23 cellular contexts compared by ENCODE assay signal in genomic region chr21:43020177-43020576, GRCh38. TPM values are rescaled to one million over a fixed set of nuclear protein-coding genes. Genes with fewer than 3 reads are reported as not detected.
DNase-seq lines count a peak whose midpoint lies in the region; ATAC-seq and TF ChIP-seq lines count a peak whose summit lies in the region.
"Had no signal": no experiment of that assay in that cellular context is flagged by ENCODE, and none has a peak within 500 bp of the region (broad histone marks: within the 10 kb centered on the region; RNA-seq: fewer than 3 reads in every experiment).

No MANE protein-coding gene starts in this region.

- H3K27me3 Mint-ChIP-seq in GM23338 (ENCODE audit: insufficient read depth, low read depth, poor library complexity) (peaks cover 13% of the 10 kb centered on the region), WTC11 (ENCODE audit: low read depth) (no peaks in the 10 kb centered on the region)
- H3K27me3 Mint-ChIP-seq: CD4-positive, alpha-beta memory T cell; T-cell had no signal

- no peaks in the 10 kb centered on the region; the same call in 1 of the 2 replicates for H3K79me2 ChIP-seq in GM23338 (replicated peaks; ENCODE audit: insufficient read depth)

- H3K9ac ChIP-seq in BLaER1 = no peak overlapping the region; the same call in 1 of the 2 replicates

- H3K27me3 ChIP-seq in BLaER1 (no peaks in the 10 kb centered on the region), GM23338 (ENCODE audit: insufficient read depth) (no peaks in the 10 kb centered on the region)
- H3K27me3 ChIP-seq: MG63 had no signal

- H3K4me2 ChIP-seq in BLaER1 (peak overlapping the region; percentile 69), GM23338 (no peak overlapping the region)

- POLR2A ChIA-PET in WTC11 (lab: Charles Lee) = no interaction called here

- CTCF ChIA-PET in WTC11 (lab: Charles Lee) = no interaction called here

- no peaks in the 10 kb centered on the region for H3K9me3 ChIP-seq in BLaER1
- H3K9me3 ChIP-seq: HAP-1, MG63 had no signal

- H3K27ac ChIP-seq in BLaER1 (0 out of 2 replicates have a peak overlapping the region, but pooled peaks have one; percentile 33), GM23338 (ENCODE audit: low read depth) (0 out of 2 replicates have a peak overlapping the region, but pooled peaks have one; percentile 45)

- H3K4me3 Mint-ChIP-seq in GM23338 (no peak overlapping the region), WTC11 (no peak overlapping the region)
- H3K4me3 Mint-ChIP-seq: CD4-positive, alpha-beta memory T cell; HFFc6; T-cell had no signal

- H3K36me3 Mint-ChIP-seq in GM23338 (ENCODE audit: low read depth) (peaks cover 39% of the 10 kb centered on the region), WTC11 (peaks cover 60% of the 10 kb centered on the region)

- H3K9me3 Mint-ChIP-seq in GM23338 (no peaks in the 10 kb centered on the region), WTC11 (no peaks in the 10 kb centered on the region)
- H3K9me3 Mint-ChIP-seq: CD4-positive, alpha-beta memory T cell; HFFc6; T-cell had no signal

- DNase-seq in GM23338 (ENCODE audit: low spot score) (no peak), WTC11 (ENCODE audit: low spot score) (no peak), posterior vena cava (ENCODE audit: low spot score) (peak; percentile 38), OCI-M1 (lab: John Stamatoyannopoulos, UW) (no peak), omental fat pad (ENCODE audit: low spot score) (no peak)
- DNase-seq: CD4-positive, alpha-beta memory T cell; COR-L47; DMS79; HFFc6; KBM-7; MG63; NCI-H1417; NCI-H1694 treated with DMSO at 0.1 percent for 48 hours; NCI-H2081; NCI-H2171; NCI-H524 treated with DMSO at 0.1 percent for 48 hours; NCI-H774; Right ventricle myocardium superior; RPMI8226; T-cell had no signal

- no peak for ATAC-seq in GM23338
- ATAC-seq in WTC11 = no peak
- no peak for ATAC-seq in GM18498 (IDR thresholded peaks at IDR 0.05; ENCODE audit: unreplicated experiment)
- no peak for ATAC-seq in omental fat pad (ENCODE audit: low FRiP score)
- ATAC-seq: T-cell had no signal

- H4K20me1 ChIP-seq in BLaER1 (peaks cover 39% of the 10 kb centered on the region), GM23338 (replicated peaks; ENCODE audit: insufficient read depth) (no peaks in the 10 kb centered on the region)

- H3K27ac Mint-ChIP-seq in GM23338 (no peak overlapping the region), WTC11 (peak overlapping the region; percentile 65; the same call in 1 of the 2 replicates)
- H3K27ac Mint-ChIP-seq: HFFc6, T-cell had no signal

- no peaks in the 10 kb centered on the region for H3K9me2 ChIP-seq in GM23338 (ENCODE audit: insufficient read depth)

- no peak overlapping the region for H3K4me3 ChIP-seq in BLaER1
- H3K4me3 ChIP-seq in GM23338 = no peak overlapping the region
- H3K4me3 ChIP-seq: HAP-1, MG63 had no signal

- H3K4me1 ChIP-seq in BLaER1 (peaks cover 83% of the 10 kb centered on the region), GM23338 (ENCODE audit: insufficient read depth) (no peaks in the 10 kb centered on the region)

- peaks cover 45% of the 10 kb centered on the region for H3K36me3 ChIP-seq in BLaER1
- peaks cover 27% of the 10 kb centered on the region for H3K36me3 ChIP-seq in GM23338 (ENCODE audit: insufficient read depth)

- H3F3A ChIP-seq in GM23338 (replicated peaks; ENCODE audit: low read depth) = peaks cover 19% of the 10 kb centered on the region

- H3K4me1 Mint-ChIP-seq in GM23338 (peaks cover 11% of the 10 kb centered on the region), WTC11 (0 out of 2 replicates have a peak, but pooled peaks cover 4% of the 10 kb centered on the region)
- H3K4me1 Mint-ChIP-seq: CD4-positive, alpha-beta memory T cell had no signal

- TF ChIP-seq CTCF in GM23338 (conservative IDR thresholded peaks at IDR 0.05; ENCODE audit: low read depth in 2 of 2) (no peak), WTC11 (IDR thresholded peaks at IDR 0.05) (no peak), omental fat pad (IDR thresholded peaks at IDR 0.05) (no peak)

- H2AFZ ChIP-seq in GM23338 = no peak overlapping the region

- intact Hi-C loops in posterior vena cava (cut with DNase I) = no loop called here

TF ChIP-seq in GM23338, 12 proteins besides CTCF, POLR2A, EP300 and RAD21 (continues in another document):
- TF ChIP-seq JUNB (IDR thresholded peaks at IDR 0.05; ENCODE audit: unreplicated experiment) = no peak

TF ChIP-seq in WTC11, 78 proteins besides CTCF, POLR2A, EP300 and RAD21:
- TF ChIP-seq ZNF263 (CRISPR knock-in tag; IDR thresholded peaks at IDR 0.05; ENCODE audit: low read depth) (no peak), ESRRA (CRISPR knock-in tag; IDR thresholded peaks at IDR 0.05; ENCODE audit: borderline replicate concordance) (no peak)

RNA-seq across cellular contexts. Expression of gene PKNOX1, which starts 45.8 kb away (rescaled TPM):
- 21.9 and 29.9 TPM in 2 replicates for total RNA-seq in GM23338 (2014; rRNA removed; shearing (Covaris generic))
- 76.7 and 79.9 TPM in 2 replicates for polyA plus RNA-seq in GM23338 (2016; fragmentation: Nextera tagmentation; extraction: Ambion mirVana)
- total RNA-seq in WTC11 (2021) (21.2 to 25.2 TPM (median 23.0 TPM) in 3 replicates), posterior vena cava (10 to 100 TPM; 22.5 to 22.7 TPM), omental fat pad (10 to 100 TPM in 3 of 4 donors, 1 to 10 TPM in 1; 9.2 to 27.7 (median 18.6) TPM)

RNA-seq across cellular contexts. Expression of gene CBS, which starts 55.5 kb away (rescaled TPM):
- total RNA-seq in GM23338 (2014; rRNA removed; shearing (Covaris generic)) = 788 and 861 TPM in 2 replicates
- polyA plus RNA-seq in GM23338 (2016; fragmentation: Nextera tagmentation; extraction: Ambion mirVana) = 380 and 421 TPM in 2 replicates
- total RNA-seq in WTC11 (2021) (582 to 844 TPM (median 591 TPM) in 3 replicates), posterior vena cava (1 to 10 TPM; 2.7 to 8.7 TPM), omental fat pad (10 to 100 TPM; 13.5 to 33.9 (median 23.4) TPM)
- polyA plus RNA-seq: CD4-positive, alpha-beta memory T cell had no signal

Comparison
In these comparisons a context has a peak if more than half of its experiments do, and no peak if none do; other contexts are left out.
1. RNA of gene CBS, which starts 55.5 kb away (total RNA-seq): 788 to 861 TPM in GM23338 and 582 to 844 TPM in WTC11; 13.5 to 33.9 TPM in omental fat pad and 2.7 to 8.7 TPM in posterior vena cava; every median in the first group is over 10 times any median in the second.